20 cellular contexts compared by ENCODE assay signal in genomic region chr10:73588656-73589055, GRCh38. TPM values are rescaled to one million over a fixed set of nuclear protein-coding genes. Genes with fewer than 3 reads are reported as not detected.
A peak's percentile ranks its signal among the peaks of the same experiment; 100 is the strongest.
DNase-seq lines count a peak whose midpoint lies in the region; ATAC-seq and TF ChIP-seq lines count a peak whose summit lies in the region.
"Had no signal": no experiment of that assay in that cellular context is flagged by ENCODE, and none has a peak within 500 bp of the region (broad histone marks: within the 10 kb centered on the region; RNA-seq: fewer than 3 reads in every experiment).

No MANE protein-coding gene starts in this region.

- POLR2A ChIA-PET in naive thymus-derived CD8-positive, alpha-beta T cell (lab: Charles Lee), result no interaction called here

- H3K36me3 ChIP-seq in mucosa of stomach (ENCODE audit: control insufficient read depth, insufficient read depth, low read length), result no peaks in the 10 kb centered on the region
- H3K36me3 ChIP-seq: cardiac muscle cell, heart right ventricle, WERI-Rb-1 had no signal

- H3K36me3 Mint-ChIP-seq in naive thymus-derived CD8-positive, alpha-beta T cell, result peaks cover 0 to 3% (median 0%) of the 10 kb centered on the region in 3 donors

- TF ChIP-seq CTCF in 22Rv1 (IDR thresholded peaks at IDR 0.05) (no peak), VCaP (conservative IDR thresholded peaks at IDR 0.05) (no peak)

- peaks cover 0 to 3% (median 0%) of the 10 kb centered on the region in 9 donors for H3K9me3 Mint-ChIP-seq in naive thymus-derived CD8-positive, alpha-beta T cell

- no peaks in the 10 kb centered on the region for H3K9me3 ChIP-seq in mucosa of stomach (ENCODE audit: control insufficient read depth, low read length)

- H3K27me3 Mint-ChIP-seq in naive thymus-derived CD8-positive, alpha-beta T cell, result no peaks in the 10 kb centered on the region
- H3K27me3 Mint-ChIP-seq: CD4-positive, CD25-positive, alpha-beta regulatory T cell had no signal

- H3K27ac ChIP-seq in 22Rv1 (peak overlapping the region; percentile 96), VCaP (peak overlapping the region; percentile 97), epithelial cell of prostate (peak overlapping the region; percentile 92)
- H3K27ac ChIP-seq: cardiac muscle cell, WERI-Rb-1 had no signal

- no peak overlapping the region for H3K4me3 ChIP-seq in mucosa of stomach (ENCODE audit: low read length)
- H3K4me3 ChIP-seq: cardiac muscle cell, heart right ventricle had no signal

- H3K27ac Mint-ChIP-seq in naive thymus-derived CD8-positive, alpha-beta T cell, result peak overlapping the region in 2 of 10 donors; percentile 3 to 6

- peaks cover 37% of the 10 kb centered on the region for H3K4me1 ChIP-seq in mucosa of stomach (ENCODE audit: control insufficient read depth, insufficient read depth, low read length)

- no peak for ATAC-seq in naive thymus-derived CD8-positive, alpha-beta T cell
- ATAC-seq: heart right ventricle had no signal

- H3K27me3 ChIP-seq in mucosa of stomach (ENCODE audit: control insufficient read depth, insufficient read depth, low read length), result no peaks in the 10 kb centered on the region
- H3K27me3 ChIP-seq: cardiac muscle cell, heart right ventricle had no signal

- DNase-seq in epithelial cell of prostate (ENCODE audit: low read depth, low spot score) (no peak), MV-4-11 (lab: John Stamatoyannopoulos, UW) (no peak), NCI-H446 treated with DMSO at 0.1 percent for 48 hours (lab: John Stamatoyannopoulos, UW) (no peak), cerebellum (ENCODE audit: low spot score) (no peak)
- no peak for DNase-seq in naive thymus-derived CD8-positive, alpha-beta T cell
- DNase-seq: activated gamma-delta T cell treated with Interleukin-2 at 50 U/mL for 16 hours; CD4-positive, CD25-positive, alpha-beta regulatory T cell; heart right ventricle; Karpas-422; kidney glomerular epithelial cell; NCI-H2029 treated with DMSO at 0.1 percent for 48 hours; NCI-H69; stimulated activated CD4-positive, alpha-beta T cell treated with anti-CD3 and anti-CD28 coated beads, Interleukin-15, amount 100 ng/mL, for 24 hours; SW 1271; WERI-Rb-1 had no signal

- H3K4me3 Mint-ChIP-seq in naive thymus-derived CD8-positive, alpha-beta T cell, result no peak overlapping the region
- H3K4me3 Mint-ChIP-seq: CD4-positive, CD25-positive, alpha-beta regulatory T cell had no signal

- H3K4me1 Mint-ChIP-seq in naive thymus-derived CD8-positive, alpha-beta T cell, result peaks cover 8 to 22% (median 15%) of the 10 kb centered on the region in 4 donors

- H3K9ac ChIP-seq in mucosa of stomach (ENCODE audit: low read length), result peak overlapping the region; percentile 74

RNA-seq across cellular contexts. Expression of gene USP54, which starts 2.5 kb away (rescaled TPM):
- 1 to 10 TPM; 5.4 to 7.3 TPM for total RNA-seq in naive thymus-derived CD8-positive, alpha-beta T cell
- polyA plus RNA-seq in naive thymus-derived CD8-positive, alpha-beta T cell, result 1 to 10 TPM in 1 of 3 donors, under 1 TPM in 2; 0.71 to 1.7 (median 0.99) TPM
- 43.3 TPM for total RNA-seq in cerebellum

RNA-seq across cellular contexts. Expression of gene MYOZ1, which starts 52.6 kb away (rescaled TPM):
- total RNA-seq in naive thymus-derived CD8-positive, alpha-beta T cell, result not detected
- not detected for polyA plus RNA-seq in naive thymus-derived CD8-positive, alpha-beta T cell
- total RNA-seq in cerebellum, result 0.18 TPM
- total RNA-seq: activated CD8-positive, alpha-beta memory T cell treated with anti-CD3 and anti-CD28 coated beads for 36 hours; CD4-positive, CD25-positive, alpha-beta regulatory T cell had no signal
- polyA plus RNA-seq: CD4-positive, CD25-positive, alpha-beta regulatory T cell had no signal
